13 cellular contexts compared by ENCODE assay signal in the genomic region with DNA sequence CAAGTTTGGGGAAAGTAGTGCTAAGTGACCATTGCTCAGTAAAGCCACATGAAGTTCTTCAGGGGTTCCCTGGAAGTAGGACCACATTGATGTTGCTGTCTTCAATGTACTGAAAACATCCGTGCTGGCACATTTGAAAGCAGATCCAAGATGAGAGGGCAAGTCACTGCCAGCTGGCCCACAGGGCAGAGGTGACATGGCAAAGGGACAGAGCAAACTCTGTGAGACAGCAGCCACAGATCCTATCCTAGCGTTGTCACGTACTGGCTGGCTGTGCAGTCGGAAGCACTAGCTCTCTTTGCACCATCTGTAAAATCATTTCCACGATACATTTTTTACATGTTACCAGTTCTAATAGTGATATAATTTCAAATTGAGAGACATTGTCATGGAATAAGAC. TPM values are rescaled to one million over a fixed set of nuclear protein-coding genes. Genes with fewer than 3 reads are reported as not detected.
DNase-seq lines count a peak whose midpoint lies in the region; ATAC-seq, FAIRE-seq and TF ChIP-seq lines count a peak whose summit lies in the region.
"Had no signal": no experiment of that assay in that cellular context is flagged by ENCODE, and none has a peak within 500 bp of the region (broad histone marks: within the 10 kb centered on the region; RNA-seq: fewer than 3 reads in every experiment).

No MANE protein-coding gene starts in this region.

- peak; percentile 16 for DNase-seq in G401 (ENCODE audit: low spot score)
- no peak for DNase-seq in bronchial epithelial cell (ENCODE audit: low read depth)
- peak; percentile 26 for DNase-seq in left ventricle myocardium inferior
- peak; percentile 21 for DNase-seq in prostate gland (ENCODE audit: low spot score)
- no peak for DNase-seq in NCI-H748 treated with DMSO at 0.1 percent for 48 hours (lab: John Stamatoyannopoulos, UW)
- DNase-seq in endothelial cell (ENCODE audit: low spot score): no peak
- DNase-seq in stimulated activated naive CD8-positive, alpha-beta T cell treated with anti-CD3 and anti-CD28 coated beads, Interleukin-15, amount 100 ng/mL, for 72 hours: no peak
- DNase-seq: COR-L47, EL, Karpas-422, NCI-H1105 treated with DMSO at 0.1 percent for 48 hours, NCI-H187, NCI-H69 had no signal

- FAIRE-seq in bronchial epithelial cell (lab: Jason Lieb, UNC): peak; percentile 47

- peaks cover 3% of the 10 kb centered on the region for H3K27me3 Mint-ChIP-seq in endothelial cell (ENCODE audit: unreplicated experiment)
- H3K27me3 Mint-ChIP-seq in stimulated activated naive CD8-positive, alpha-beta T cell treated with anti-CD3 and anti-CD28 coated beads, Interleukin-15, amount 100 ng/mL, for 72 hours: peaks cover 40% of the 10 kb centered on the region

- 72% methylated on average over 5 of the region's 5 CpGs for WGBS in prostate gland

- H3K36me3 ChIP-seq in bronchial epithelial cell (ENCODE audit: control insufficient read depth, insufficient read depth, low read length): no peaks in the 10 kb centered on the region
- H3K36me3 ChIP-seq in left ventricle myocardium inferior: no peaks in the 10 kb centered on the region
- H3K36me3 ChIP-seq in prostate gland: no peaks in the 10 kb centered on the region

- no peaks in the 10 kb centered on the region for H3K4me1 Mint-ChIP-seq in endothelial cell (ENCODE audit: unreplicated experiment)
- H3K4me1 Mint-ChIP-seq in stimulated activated naive CD8-positive, alpha-beta T cell treated with anti-CD3 and anti-CD28 coated beads, Interleukin-15, amount 100 ng/mL, for 72 hours: no peaks in the 10 kb centered on the region

- H3K4me1 ChIP-seq in left ventricle myocardium inferior (no peaks in the 10 kb centered on the region), prostate gland (replicated peaks) (no peaks in the 10 kb centered on the region)

- H3K4me3 Mint-ChIP-seq in endothelial cell (ENCODE audit: unreplicated experiment): no peak overlapping the region
- H3K4me3 Mint-ChIP-seq in stimulated activated naive CD8-positive, alpha-beta T cell treated with anti-CD3 and anti-CD28 coated beads, Interleukin-15, amount 100 ng/mL, for 72 hours: no peak overlapping the region

- no peaks in the 10 kb centered on the region for H3K36me3 Mint-ChIP-seq in endothelial cell (ENCODE audit: low read depth, unreplicated experiment)

- TF ChIP-seq POLR2A in prostate gland (IDR thresholded peaks at IDR 0.05): no peak

- H3K4me3 ChIP-seq in bronchial epithelial cell (ENCODE audit: low read depth, low read length) (no peak overlapping the region), left ventricle myocardium inferior (no peak overlapping the region), prostate gland (no peak overlapping the region)

- H3K9me3 ChIP-seq in left ventricle myocardium inferior (replicated peaks) (no peaks in the 10 kb centered on the region), prostate gland (no peaks in the 10 kb centered on the region)

- no peak for ATAC-seq in stimulated activated naive CD8-positive, alpha-beta T cell treated with anti-CD3 and anti-CD28 coated beads, Interleukin-15, amount 100 ng/mL, for 72 hours

- in situ Hi-C loops in G401 (cut with HindIII; ENCODE audit: low sequenced_read_pairs): no loop called here

- H3K27ac ChIP-seq in left ventricle myocardium inferior (replicated peaks): no peak overlapping the region
- no peak overlapping the region for H3K27ac ChIP-seq in prostate gland

- TF ChIP-seq CTCF in bronchial epithelial cell (IDR thresholded peaks at IDR 0.05; ENCODE audit: insufficient read depth, low read length, severe bottlenecking) (no peak), left ventricle myocardium inferior (IDR thresholded peaks at IDR 0.05; ENCODE audit: borderline replicate concordance) (no peak), prostate gland (IDR thresholded peaks at IDR 0.05) (no peak), endothelial cell (IDR thresholded peaks at IDR 0.05; ENCODE audit: unreplicated experiment) (no peak)

- no peaks in the 10 kb centered on the region for H3K9me3 Mint-ChIP-seq in endothelial cell (ENCODE audit: unreplicated experiment)
- H3K9me3 Mint-ChIP-seq in stimulated activated naive CD8-positive, alpha-beta T cell treated with anti-CD3 and anti-CD28 coated beads, Interleukin-15, amount 100 ng/mL, for 72 hours: no peaks in the 10 kb centered on the region

- H3K27me3 ChIP-seq in bronchial epithelial cell (ENCODE audit: control insufficient read depth, insufficient read depth, low read length) (peaks cover 6% of the 10 kb centered on the region), left ventricle myocardium inferior (ENCODE audit: low read depth) (no peaks in the 10 kb centered on the region), prostate gland (replicated peaks; ENCODE audit: insufficient read depth) (no peaks in the 10 kb centered on the region)

- H3K27ac Mint-ChIP-seq in endothelial cell (ENCODE audit: unreplicated experiment): no peak overlapping the region
- H3K27ac Mint-ChIP-seq in stimulated activated naive CD8-positive, alpha-beta T cell treated with anti-CD3 and anti-CD28 coated beads, Interleukin-15, amount 100 ng/mL, for 72 hours: no peak overlapping the region

- intact Hi-C loops in left ventricle myocardium inferior (cut with micrococcal nuclease) (loop anchor here (10.0 kb wide), 1 partner anchor 244 kb away; no protein-coding TSS in a partner anchor), prostate gland (cut with DNase I) (loop anchor here (10.0 kb wide), 1 partner anchor 244 kb away; no protein-coding TSS in a partner anchor)

RNA-seq across cellular contexts. Expression of a gene that starts 13.8 kb away (rescaled TPM):
- total RNA-seq in G401 (2014; rRNA removed; shearing (Covaris generic)): not detected in 2 replicates
- total RNA-seq in bronchial epithelial cell: not detected in 2 replicates
- total RNA-seq in left ventricle myocardium inferior: 0.08 TPM
- 1 to 10 TPM; 1.3 to 1.5 TPM for total RNA-seq in prostate gland
- not detected for total RNA-seq in endothelial cell (ENCODE audit: unreplicated experiment)

RNA-seq across cellular contexts. Expression of a gene that starts 33.6 kb away (rescaled TPM):
- 47.2 and 80.4 TPM in 2 replicates for total RNA-seq in G401 (2014; rRNA removed; shearing (Covaris generic))
- 141 and 150 TPM in 2 replicates for total RNA-seq in bronchial epithelial cell
- total RNA-seq in left ventricle myocardium inferior: 122 TPM
- 100 to 1,000 TPM; 123 to 154 TPM for total RNA-seq in prostate gland
- 55.2 TPM for total RNA-seq in endothelial cell (ENCODE audit: unreplicated experiment)

Comparison
In these comparisons a context has a peak if more than half of its experiments do, and no peak if none do; other contexts are left out.
1. DNase-seq: peak in G401 (single experiment), left ventricle myocardium inferior (single experiment) and prostate gland (single experiment); none in bronchial epithelial cell (single experiment), NCI-H748 treated with DMSO at 0.1 percent for 48 hours (single experiment), endothelial cell (single experiment) and stimulated activated naive CD8-positive, alpha-beta T cell treated with anti-CD3 and anti-CD28 coated beads, Interleukin-15, amount 100 ng/mL, for 72 hours (0 of 2).